In the genomic region with DNA sequence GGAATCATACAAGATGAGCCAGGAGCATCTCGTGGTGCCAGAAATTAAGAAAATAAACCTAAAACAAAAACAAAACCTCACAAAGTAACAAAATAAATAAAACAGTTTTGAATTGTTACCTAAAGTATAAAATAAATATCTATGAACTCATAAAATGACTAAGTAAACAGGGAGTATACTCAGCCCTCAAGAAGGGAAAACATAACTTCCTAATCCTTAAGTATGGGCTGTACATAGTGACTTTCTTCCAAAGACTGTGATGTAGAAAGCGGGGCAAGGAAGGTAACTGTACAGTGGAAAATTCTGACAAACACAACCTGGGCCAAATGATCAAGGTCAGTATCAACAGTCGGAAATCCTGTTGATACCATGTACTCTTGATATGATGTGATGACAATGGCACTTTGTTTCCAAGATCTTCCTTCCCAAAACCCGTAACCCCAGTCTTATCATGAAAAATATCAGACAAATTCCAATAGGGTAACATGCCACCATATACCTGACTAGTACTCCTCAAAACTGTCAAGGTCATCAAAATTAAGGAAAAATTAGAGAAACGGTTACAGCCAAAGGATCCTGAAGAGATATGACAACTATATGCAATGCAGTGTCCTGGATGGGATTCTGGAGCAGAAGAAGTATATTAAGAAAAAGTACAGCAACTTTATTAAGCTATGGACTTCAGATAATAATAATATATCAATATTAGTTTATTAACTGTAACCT, we compare ENCODE assay signal across 22 cellular contexts.
DNase-seq lines count a peak whose midpoint lies in the region; ATAC-seq, FAIRE-seq and TF ChIP-seq lines count a peak whose summit lies in the region.
"Had no signal": no experiment of that assay in that cellular context is flagged by ENCODE, and none has a peak within 500 bp of the region (broad histone marks: within the 10 kb centered on the region; RNA-seq: fewer than 3 reads in every experiment).

No MANE protein-coding gene starts in this region.

- H3K4me1 ChIP-seq in IMR-90 (ENCODE audit: control insufficient read depth, insufficient read depth, low read length) (no peaks in the 10 kb centered on the region), K562 (replicated peaks in 1 of 2; ENCODE audit: control insufficient read depth in 2 of 2, insufficient read depth in 2 of 2, low read length in 2 of 2) (no peaks in the 10 kb centered on the region), osteoblast (ENCODE audit: insufficient read depth, low read length) (no peaks in the 10 kb centered on the region)
- H3K4me1 ChIP-seq: BE2C; BLaER1 treated with 17β-estradiol and CSF1 and Interleukin-3, amounts not matched to agents 10 nM and 100 nM had no signal

- BruUV-seq in IMR-90 (replicated peaks; lab: Mats Ljungman, UMichigan) (no TSS peak), K562 (replicated peaks; lab: Mats Ljungman, UMichigan) (no TSS peak)

- H3K27ac ChIP-seq in 22Rv1 (0 out of 2 replicates have a peak overlapping the region, but pooled peaks have one; percentile 20), IMR-90 (ENCODE audit: insufficient read depth, low read length) (no peak overlapping the region), K562 (ENCODE audit: extremely low read depth, low read depth, low read length) (no peak overlapping the region), osteoblast (ENCODE audit: low read depth, low read length) (no peak overlapping the region)
- H3K27ac ChIP-seq: BLaER1 treated with 17β-estradiol and CSF1 and Interleukin-3, amounts not matched to agents 10 nM and 100 nM; GM23248 had no signal

- no peak overlapping the region for H2AK5ac ChIP-seq in IMR-90 (ENCODE audit: low read depth, low read length)

- no peak overlapping the region for H2BK120ac ChIP-seq in IMR-90 (ENCODE audit: low read depth, low read length)

- no peak overlapping the region for H3K18ac ChIP-seq in IMR-90 (ENCODE audit: low read depth, low read length)

- TF ChIP-seq CTCF in 22Rv1 (IDR thresholded peaks at IDR 0.05) (no peak), IMR-90 (conservative IDR thresholded peaks at IDR 0.05; ENCODE audit: low read depth, low read length) (no peak), K562 (IDR thresholded peaks at IDR 0.05 in 2 of 3, conservative IDR thresholded peaks at IDR 0.05 in 1 of 3; ENCODE audit: insufficient read depth in 2 of 3, low read depth in 1 of 3, low read length in 3 of 3) (no peak), osteoblast (IDR thresholded peaks at IDR 0.05; ENCODE audit: extremely low read depth, low read depth, low read length) (no peak)

- WGBS in IMR-90 (ENCODE audit: extremely low coverage in 2 of 2, insufficient read length in 1 of 2), 2 experiments: no CpG with 5 or more reads among the region's 5 CpGs
- WGBS in K562 (ENCODE audit: insufficient coverage, low coverage, missing lambda C conversion rate): 4% methylated on average over 5 of the region's 5 CpGs

- H3K23ac ChIP-seq in IMR-90 (ENCODE audit: low read depth, low read length): no peak overlapping the region

- POLR2A ChIA-PET in IMR-90 (lab: Charles Lee; ENCODE audit: unreplicated experiment) (no interaction called here), K562 (lab: Yijun Ruan, JAX) (no interaction called here)

- H2AFZ ChIP-seq in IMR-90 (replicated peaks; ENCODE audit: low read length, poor library complexity) (no peak overlapping the region), K562 (ENCODE audit: low read depth, low read length) (no peak overlapping the region), osteoblast (ENCODE audit: low read length) (no peak overlapping the region)
- H2AFZ ChIP-seq: GM23248 had no signal

- H3K9me3 ChIP-seq in IMR-90 (ENCODE audit: control insufficient read depth, insufficient read depth, low read length): no peaks in the 10 kb centered on the region
- H3K9me3 ChIP-seq in K562 (replicated peaks; ENCODE audit: control insufficient read depth, insufficient read depth, low read depth, low read length): no peaks in the 10 kb centered on the region
- H3K9me3 ChIP-seq in osteoblast (ENCODE audit: low read depth, low read length): no peaks in the 10 kb centered on the region
- H3K9me3 ChIP-seq: BE2C; BLaER1 treated with 17β-estradiol and CSF1 and Interleukin-3, amounts not matched to agents 10 nM and 100 nM had no signal

- H2BK20ac ChIP-seq in IMR-90 (ENCODE audit: low read depth, low read length): no peak overlapping the region

- TF ChIP-seq POLR2A in IMR-90 (IDR thresholded peaks at IDR 0.05; ENCODE audit: low read depth, low read length): no peak
- TF ChIP-seq POLR2A in K562 (conservative IDR thresholded peaks at IDR 0.05): no peak

- no peak for DNase-seq in IMR-90
- no peak for DNase-seq in K562 (ENCODE audit: extremely low read depth in 1 of 4, low spot score in 3 of 4)
- peak; percentile 21 for DNase-seq in osteoblast (ENCODE audit: insufficient read length, low spot score, missing footprints)
- no peak for DNase-seq in ureter (ENCODE audit: low spot score)
- DNase-seq in AML-193 (lab: John Stamatoyannopoulos, UW): no peak
- DNase-seq in NCI-H345 (lab: John Stamatoyannopoulos, UW): no peak
- DNase-seq: BE2C; CD4-positive, alpha-beta T cell; CD8-positive, alpha-beta memory T cell; DMS 273 treated with DMSO at 0.1 percent for 48 hours; DMS79; EL; GDM1; GM23248; H7; HCEC 1CT had no signal

- H2BK15ac ChIP-seq in IMR-90 (ENCODE audit: low read depth, low read length): no peak overlapping the region

- no peaks in the 10 kb centered on the region for H4K20me1 ChIP-seq in IMR-90 (ENCODE audit: insufficient read depth, low read length)
- H4K20me1 ChIP-seq in K562 (replicated peaks; ENCODE audit: control insufficient read depth, insufficient read depth, low read length): no peaks in the 10 kb centered on the region
- H4K20me1 ChIP-seq in osteoblast (ENCODE audit: insufficient read depth, low read length): no peaks in the 10 kb centered on the region
- H4K20me1 ChIP-seq: BLaER1 treated with 17β-estradiol and CSF1 and Interleukin-3, amounts not matched to agents 10 nM and 100 nM had no signal

- H3K4me3 ChIP-seq in IMR-90 (ENCODE audit: insufficient read depth, low read depth, low read length): no peak overlapping the region
- no peak overlapping the region for H3K4me3 ChIP-seq in K562
- no peak overlapping the region for H3K4me3 ChIP-seq in osteoblast (ENCODE audit: insufficient read depth, low read length)
- H3K4me3 ChIP-seq: BLaER1 treated with 17β-estradiol and CSF1 and Interleukin-3, amounts not matched to agents 10 nM and 100 nM; GM12878; GM23248 had no signal

- TF ChIP-seq EP300 in K562 (IDR thresholded peaks at IDR 0.05; ENCODE audit: low read length): no peak

- H3K4me2 ChIP-seq in IMR-90 (ENCODE audit: low read depth, low read length): no peak overlapping the region
- H3K4me2 ChIP-seq in K562 (ENCODE audit: insufficient read depth, low read length): no peak overlapping the region
- no peak overlapping the region for H3K4me2 ChIP-seq in osteoblast (ENCODE audit: insufficient read depth, low read length)
- H3K4me2 ChIP-seq: BLaER1 treated with 17β-estradiol and CSF1 and Interleukin-3, amounts not matched to agents 10 nM and 100 nM had no signal

- H3K9ac ChIP-seq in IMR-90 (ENCODE audit: low read depth, low read length): no peak overlapping the region
- no peak overlapping the region for H3K9ac ChIP-seq in K562 (ENCODE audit: insufficient read depth in 1 of 2, low read depth in 2 of 2, low read length in 2 of 2)
- H3K9ac ChIP-seq: BLaER1 treated with 17β-estradiol and CSF1 and Interleukin-3, amounts not matched to agents 10 nM and 100 nM; GM23248 had no signal

- no peak overlapping the region for H4K5ac ChIP-seq in IMR-90 (ENCODE audit: low read depth, low read length)

- H3K27me3 ChIP-seq in IMR-90 (ENCODE audit: control insufficient read depth, insufficient read depth, low read length): no peaks in the 10 kb centered on the region
- no peaks in the 10 kb centered on the region for H3K27me3 ChIP-seq in K562 (ENCODE audit: control insufficient read depth in 2 of 2, insufficient read depth in 2 of 2, low read length in 2 of 2)
- H3K27me3 ChIP-seq in osteoblast (ENCODE audit: insufficient read depth, low read length): no peaks in the 10 kb centered on the region
- H3K27me3 ChIP-seq: BE2C; BLaER1 treated with 17β-estradiol and CSF1 and Interleukin-3, amounts not matched to agents 10 nM and 100 nM had no signal

- H3K79me1 ChIP-seq in IMR-90 (ENCODE audit: low read depth in 1 of 2, low read length in 2 of 2): no peaks in the 10 kb centered on the region

- dilution Hi-C loops in IMR-90 (cut with HindIII; ENCODE audit: low sequenced_read_pairs, unreplicated experiment): no loop called here

- intact Hi-C loops in IMR-90 (cut with micrococcal nuclease): no loop called here
- intact Hi-C loops in K562 (cut with micrococcal nuclease): no loop called here

- H4K8ac ChIP-seq in IMR-90 (ENCODE audit: low read depth in 2 of 2, low read length in 2 of 2): no peak overlapping the region

- no peak overlapping the region for H3K14ac ChIP-seq in IMR-90 (replicated peaks; ENCODE audit: low read depth, low read length)

- no peak overlapping the region for H2BK5ac ChIP-seq in IMR-90 (ENCODE audit: low read depth, low read length, poor library complexity, severe bottlenecking)

- H3K36me3 ChIP-seq in IMR-90 (ENCODE audit: control insufficient read depth, insufficient read depth, low read length): no peaks in the 10 kb centered on the region
- H3K36me3 ChIP-seq in K562 (ENCODE audit: control insufficient read depth, insufficient read depth, low read length): no peaks in the 10 kb centered on the region
- H3K36me3 ChIP-seq in osteoblast (ENCODE audit: insufficient read depth, low read length): no peaks in the 10 kb centered on the region
- H3K36me3 ChIP-seq: BE2C; BLaER1 treated with 17β-estradiol and CSF1 and Interleukin-3, amounts not matched to agents 10 nM and 100 nM had no signal

- FAIRE-seq in K562 (lab: Jason Lieb, UNC): no peak
- FAIRE-seq: D721Med, GM12878, GM19239, H1 had no signal

- H3K79me2 ChIP-seq in K562 (ENCODE audit: control insufficient read depth, insufficient read depth, low read length) (no peaks in the 10 kb centered on the region), osteoblast (ENCODE audit: insufficient read depth, low read length) (no peaks in the 10 kb centered on the region)

- H2AK9ac ChIP-seq in IMR-90 (replicated peaks; ENCODE audit: low read depth, low read length, poor library complexity): no peak overlapping the region

- in situ Hi-C loops in IMR-90 (cut with MboI; ENCODE audit: low sequenced_read_pairs) (no loop called here), K562 (cut with MboI) (no loop called here)

- no peak for ATAC-seq in IMR-90 (ENCODE audit: low read depth)
- no peak for ATAC-seq in K562
- ATAC-seq: GM12878 had no signal

- TF ChIP-seq RAD21 in IMR-90 (IDR thresholded peaks at IDR 0.05; ENCODE audit: low read length) (no peak), K562 (CRISPR knock-in tag; conservative IDR thresholded peaks at IDR 0.05 in 1 of 2, IDR thresholded peaks at IDR 0.05 in 1 of 2) (no peak)

- H3K56ac ChIP-seq in IMR-90 (ENCODE audit: extremely low read depth, insufficient read depth, low read length): no peak overlapping the region

- no peak overlapping the region for H3K4ac ChIP-seq in IMR-90 (ENCODE audit: low read depth, low read length)

- CTCF ChIA-PET in IMR-90 (lab: Yijun Ruan, JAX): no interaction called here
- CTCF ChIA-PET in K562 (lab: Yijun Ruan, JAX; ENCODE audit: low intra/inter-chr PET ratio): no interaction called here

- H4K91ac ChIP-seq in IMR-90 (ENCODE audit: insufficient read depth, low read depth, low read length): no peak overlapping the region

- H3K9me1 ChIP-seq in IMR-90 (ENCODE audit: insufficient read depth, low read length) (no peaks in the 10 kb centered on the region), K562 (ENCODE audit: control insufficient read depth, insufficient read depth, low read length) (no peaks in the 10 kb centered on the region)
